ENCODE assay signal across 2 cellular contexts in genomic region chr13:110528911-110529310, GRCh38.
TF ChIP-seq lines count a peak whose summit lies in the region.

No MANE protein-coding gene starts in this region.

TF ChIP-seq in SK-N-SH treated with all-trans-retinoic acid at 6 μM for 48 hours, 23 proteins besides CTCF, POLR2A, EP300 and RAD21:
- no peak for TF ChIP-seq TSHZ2 (CRISPR knock-in tag; IDR thresholded peaks at IDR 0.05)
- TF ChIP-seq ISL1 (CRISPR knock-in tag; IDR thresholded peaks at IDR 0.05), result peak; percentile 54
TF ChIP-seq in SK-N-SH treated with all-trans-retinoic acid at 6 μM for 48 hours: peak in this region for 1.

TF ChIP-seq in SK-N-SH, 30 proteins besides CTCF, POLR2A, EP300 and RAD21 (continued from another document):
- no peak for TF ChIP-seq IRF3 (IDR thresholded peaks at IDR 0.05; ENCODE audit: low read depth, low read length)
- no peak for TF ChIP-seq YY1 (IDR thresholded peaks at IDR 0.05; ENCODE audit: low read depth)
- no peak for TF ChIP-seq REST (IDR thresholded peaks at IDR 0.05; ENCODE audit: low read depth, low read length)
- TF ChIP-seq NRF1 (IDR thresholded peaks at IDR 0.05; ENCODE audit: low read depth, low read length), result no peak
- no peak for TF ChIP-seq MAX (IDR thresholded peaks at IDR 0.05; ENCODE audit: low read depth)
- no peak for TF ChIP-seq ELF1 (IDR thresholded peaks at IDR 0.05)
- TF ChIP-seq MEF2A (IDR thresholded peaks at IDR 0.05; ENCODE audit: borderline replicate concordance, low read depth), result no peak
- TF ChIP-seq TCF12 (IDR thresholded peaks at IDR 0.05), result no peak
- TF ChIP-seq PBX3 (IDR thresholded peaks at IDR 0.05), result no peak
- no peak for TF ChIP-seq EZH2phosphoT487 (IDR thresholded peaks at IDR 0.05; ENCODE audit: borderline replicate concordance, low read depth)
- no peak for TF ChIP-seq CHD2 (IDR thresholded peaks at IDR 0.05; ENCODE audit: low read length, partially characterized antibody)
